In the genomic region with DNA sequence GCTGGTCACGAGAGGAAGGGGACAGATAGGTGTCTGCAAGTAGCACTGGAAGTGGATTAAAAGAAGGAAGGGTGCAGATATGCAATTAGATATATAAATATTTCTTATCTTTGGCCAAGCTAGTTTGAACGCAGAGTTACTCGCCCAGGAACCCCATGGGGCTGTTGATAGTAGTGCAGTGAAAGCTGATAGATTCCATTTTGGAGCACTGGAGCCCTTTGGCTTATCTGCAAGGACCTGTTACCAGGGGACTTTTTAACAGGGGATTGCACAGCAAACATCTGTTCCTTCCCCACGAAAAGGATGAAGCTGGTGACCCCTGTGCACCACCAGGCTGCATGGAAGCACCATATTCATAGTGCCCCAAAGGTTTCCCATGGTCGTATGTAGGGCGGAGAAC, we compare ENCODE assay signal across 17 cellular contexts.
DNase-seq lines count a peak whose midpoint lies in the region; ATAC-seq, FAIRE-seq and TF ChIP-seq lines count a peak whose summit lies in the region.
"Had no signal": no experiment of that assay in that cellular context is flagged by ENCODE, and none has a peak within 500 bp of the region (broad histone marks: within the 10 kb centered on the region; RNA-seq: fewer than 3 reads in every experiment).

No MANE protein-coding gene starts in this region.

- H3K4ac ChIP-seq in H1 (replicated peaks; ENCODE audit: insufficient read length, low read depth, low read length) (peak overlapping the region; percentile 40), mesendoderm (ENCODE audit: low read depth, low read length) (no peak overlapping the region)

- no peak overlapping the region for H4K5ac ChIP-seq in H1 (ENCODE audit: insufficient read length, low read depth, low read length)
- H4K5ac ChIP-seq in mesendoderm (ENCODE audit: low read length): no peak overlapping the region

- H3K4me3 ChIP-seq in GM23338 (no peak overlapping the region), HUES48 (ENCODE audit: low read depth, low read length) (no peak overlapping the region), H1 (ENCODE audit: extremely low read depth in 1 of 4, insufficient read depth in 2 of 4, low read depth in 3 of 4, low read length in 4 of 4) (0 out of 8 replicates have a peak overlapping the region, but pooled peaks of 1 of the 4 experiments have one; percentile 12), mesendoderm (ENCODE audit: low read length) (no peak overlapping the region)

- peaks cover 50% of the 10 kb centered on the region for H3K4me1 ChIP-seq in GM23338 (ENCODE audit: insufficient read depth)
- peaks cover 22% of the 10 kb centered on the region for H3K4me1 ChIP-seq in HUES48 (ENCODE audit: control insufficient read depth, insufficient read depth, low read length)
- H3K4me1 ChIP-seq in H1 (replicated peaks in 1 of 4; ENCODE audit: control insufficient read depth in 3 of 4, insufficient read depth in 4 of 4, low read length in 3 of 4): peaks cover 4 to 24% (median 16%) of the 10 kb centered on the region in 4 experiments; a peak in 6 of 7 replicates
- H3K4me1 ChIP-seq in mesendoderm (ENCODE audit: control insufficient read depth, low read depth, low read length): peaks cover 25% of the 10 kb centered on the region

- H2BK5ac ChIP-seq in H1 (ENCODE audit: low read depth, low read length) (peak overlapping the region; percentile 82; the same call in 1 of the 2 replicates), mesendoderm (ENCODE audit: low read length) (peak overlapping the region; percentile 48)

- peaks cover 5% of the 10 kb centered on the region for H3K27me3 Mint-ChIP-seq in GM23338 (ENCODE audit: insufficient read depth, low read depth, poor library complexity)
- H3K27me3 Mint-ChIP-seq in Calu3 (ENCODE audit: unreplicated experiment): no peaks in the 10 kb centered on the region
- H3K27me3 Mint-ChIP-seq: CD4-positive, alpha-beta memory T cell had no signal

- no peaks in the 10 kb centered on the region for H3K79me1 ChIP-seq in H1 (ENCODE audit: low read depth, low read length)
- peaks cover 14% of the 10 kb centered on the region for H3K79me1 ChIP-seq in mesendoderm (ENCODE audit: low read length)

- peak; percentile 43 for DNase-seq in GM23338 (ENCODE audit: low spot score)
- no peak for DNase-seq in H1 (ENCODE audit: low read depth in 1 of 2, low spot score in 2 of 2)
- peak; percentile 69 for DNase-seq in mesendoderm
- no peak for DNase-seq in Calu3
- DNase-seq: C1 segment of cervical spinal cord; CD4-positive, alpha-beta memory T cell; COR-L47; DMS153; DND-41; GOT3 had no signal

- H3K79me2 ChIP-seq in GM23338 (replicated peaks; ENCODE audit: insufficient read depth): peaks cover 35% of the 10 kb centered on the region
- peaks cover 0 to 39% of the 10 kb centered on the region in 2 experiments; a peak in 2 of 4 replicates for H3K79me2 ChIP-seq in H1 (ENCODE audit: control insufficient read depth in 1 of 2, insufficient read depth in 2 of 2, low read length in 2 of 2)
- H3K79me2 ChIP-seq in mesendoderm (ENCODE audit: control insufficient read depth, insufficient read depth, low read length): peaks cover 9% of the 10 kb centered on the region

- H3K9ac ChIP-seq in HUES48 (ENCODE audit: low read depth, low read length) (no peak overlapping the region), H1 (replicated peaks in 1 of 4; ENCODE audit: extremely low read depth in 1 of 4, low read depth in 3 of 4, low read length in 3 of 4) (no peak overlapping the region), mesendoderm (ENCODE audit: low read length) (peak overlapping the region; percentile 31)

- no peak for FAIRE-seq in H1 (lab: Jason Lieb, UNC)
- FAIRE-seq: G401.6, GM12892, GM19239 had no signal

- peak overlapping the region; percentile 79; the same call in 1 of the 2 replicates for H2BK12ac ChIP-seq in H1 (ENCODE audit: low read depth, low read length)

- H3K9me2 ChIP-seq in GM23338 (ENCODE audit: insufficient read depth): no peaks in the 10 kb centered on the region

- H3K4me2 ChIP-seq in GM23338 (peak overlapping the region; percentile 62), H1 (ENCODE audit: insufficient read depth in 1 of 2, low read depth in 2 of 2, low read length in 2 of 2) (peak overlapping the region in 1 of 2 experiments; percentile 61; a peak in 1 of 4 replicates), mesendoderm (ENCODE audit: low read length) (no peak overlapping the region)

- no peak overlapping the region for H4K91ac ChIP-seq in H1 (replicated peaks; ENCODE audit: insufficient read length, low read length)

- H3K23me2 ChIP-seq in H1 (ENCODE audit: low read depth, low read length): no peaks in the 10 kb centered on the region; the same call in 1 of the 2 replicates

- no peak for TF ChIP-seq CTCF in GM23338 (conservative IDR thresholded peaks at IDR 0.05; ENCODE audit: low read depth in 2 of 2)
- TF ChIP-seq CTCF in H1 (IDR thresholded peaks at IDR 0.05; ENCODE audit: control extremely low read depth in 1 of 3, insufficient read depth in 1 of 3, low read depth in 1 of 3, low read length in 3 of 3): no peak
- TF ChIP-seq CTCF in Calu3 (IDR thresholded peaks at IDR 0.05; ENCODE audit: unreplicated experiment): no peak

- no peaks in the 10 kb centered on the region for H3K9me3 ChIP-seq in HUES48 (ENCODE audit: control insufficient read depth, insufficient read depth, low read length)
- H3K9me3 ChIP-seq in H1 (ENCODE audit: insufficient read depth in 2 of 2, low read depth in 1 of 2, low read length in 1 of 2): peaks cover 3% of the 10 kb centered on the region in 2 experiments; a peak in 2 of 4 replicates

- H3F3A ChIP-seq in GM23338 (replicated peaks; ENCODE audit: low read depth): no peaks in the 10 kb centered on the region

- H3K36me3 Mint-ChIP-seq in GM23338 (ENCODE audit: low read depth): peaks cover 15% of the 10 kb centered on the region; the same call in 2 of the 3 replicates
- H3K36me3 Mint-ChIP-seq in Calu3 (ENCODE audit: insufficient read depth, unreplicated experiment): no peaks in the 10 kb centered on the region
- H3K36me3 Mint-ChIP-seq: CD4-positive, alpha-beta memory T cell had no signal

- H2BK120ac ChIP-seq in H1 (replicated peaks; ENCODE audit: low read depth, low read length) (no peak overlapping the region), mesendoderm (ENCODE audit: low read depth, low read length) (no peak overlapping the region)

- 57% methylated on average over 6 of the region's 6 CpGs; no CpG with 5 or more reads in 1 of the 2 experiments for WGBS in H1 (ENCODE audit: extremely low coverage in 1 of 2, insufficient coverage in 1 of 2, insufficient read length in 1 of 2, insufficient replicate concordance in 2 of 2, low coverage in 1 of 2, low lambda C conversion rate in 2 of 2, missing lambda C conversion rate in 1 of 2), 2 experiments
- no CpG with 5 or more reads among the region's 6 CpGs for WGBS in mesendoderm (ENCODE audit: extremely low coverage, insufficient coverage, low lambda C conversion rate)

- H3K36me3 ChIP-seq in GM23338 (ENCODE audit: insufficient read depth) (peaks cover under 1% of the 10 kb centered on the region; the same call in 1 of the 2 replicates), HUES48 (ENCODE audit: control insufficient read depth, insufficient read depth, low read length) (no peaks in the 10 kb centered on the region), H1 (ENCODE audit: control insufficient read depth in 2 of 4, insufficient read depth in 4 of 4, low read length in 3 of 4) (peaks cover 0 to 1% (median 0%) of the 10 kb centered on the region in 4 experiments; a peak in 2 of 8 replicates), mesendoderm (ENCODE audit: control insufficient read depth, insufficient read depth, low read length) (no peaks in the 10 kb centered on the region)

- H3K27ac Mint-ChIP-seq in GM23338 (no peak overlapping the region), Calu3 (ENCODE audit: unreplicated experiment) (no peak overlapping the region)
- H3K27ac Mint-ChIP-seq: CD4-positive, alpha-beta memory T cell had no signal

- no peak overlapping the region for H3K23ac ChIP-seq in H1 (ENCODE audit: insufficient read length)
- H3K23ac ChIP-seq in mesendoderm (ENCODE audit: low read length): no peak overlapping the region

- H3K9me3 Mint-ChIP-seq in GM23338: peaks cover 18% of the 10 kb centered on the region
- peaks cover 8% of the 10 kb centered on the region for H3K9me3 Mint-ChIP-seq in Calu3 (ENCODE audit: low read depth, unreplicated experiment)

- POLR2A ChIA-PET in H1 (lab: Charles Lee; ENCODE audit: partially characterized antibody): interaction anchor here (0.6 to 3.1 kb wide), 3 partner anchors 9 to 20 kb away, joined by 3 to 12 read pairs (median 3); no protein-coding TSS in a partner anchor

- H2AK5ac ChIP-seq in H1 (ENCODE audit: low read depth, low read length) (peak overlapping the region; percentile 91; the same call in 1 of the 2 replicates), mesendoderm (ENCODE audit: low read length) (no peak overlapping the region)

- BruUV-seq in Calu3 (replicated peaks; lab: Mats Ljungman, UMichigan): no TSS peak

- ATAC-seq in GM23338 (peak; percentile 55), GM19351 (IDR thresholded peaks at IDR 0.05; ENCODE audit: unreplicated experiment) (no peak), HG03378 (IDR thresholded peaks at IDR 0.05; ENCODE audit: unreplicated experiment) (no peak)
- ATAC-seq: HCT116 had no signal

- no peak for TF ChIP-seq EP300 in H1 (IDR thresholded peaks at IDR 0.05; ENCODE audit: borderline replicate concordance in 1 of 2, low read depth in 2 of 2, low read length in 2 of 2)

- H3K14ac ChIP-seq in H1 (ENCODE audit: insufficient read length): no peak overlapping the region

- peaks cover 34% of the 10 kb centered on the region for H3K4me1 Mint-ChIP-seq in GM23338
- no peaks in the 10 kb centered on the region for H3K4me1 Mint-ChIP-seq in Calu3 (ENCODE audit: low read depth, unreplicated experiment)
- H3K4me1 Mint-ChIP-seq: CD4-positive, alpha-beta memory T cell had no signal

- H4K8ac ChIP-seq in H1 (ENCODE audit: extremely low read depth, insufficient read depth, low read length) (no peak overlapping the region; the same call in 1 of the 2 replicates), mesendoderm (ENCODE audit: low read depth, low read length) (no peak overlapping the region)

- no peak overlapping the region for H3K4me3 Mint-ChIP-seq in GM23338
- no peak overlapping the region for H3K4me3 Mint-ChIP-seq in Calu3 (ENCODE audit: low read depth, unreplicated experiment)
- H3K4me3 Mint-ChIP-seq: CD4-positive, alpha-beta memory T cell had no signal

- H2BK15ac ChIP-seq in H1 (ENCODE audit: low read length) (no peak overlapping the region), mesendoderm (replicated peaks; ENCODE audit: low read depth) (no peak overlapping the region)

- no peak for TF ChIP-seq POLR2A in H1 (IDR thresholded peaks at IDR 0.05; ENCODE audit: control extremely low read depth in 1 of 2, low read depth in 2 of 2, low read length in 2 of 2)

- no peaks in the 10 kb centered on the region for H3K27me3 ChIP-seq in GM23338 (ENCODE audit: insufficient read depth)
- H3K27me3 ChIP-seq in HUES48 (ENCODE audit: control insufficient read depth, insufficient read depth, low read length): no peaks in the 10 kb centered on the region
- H3K27me3 ChIP-seq in H1 (replicated peaks in 1 of 4; ENCODE audit: control insufficient read depth in 3 of 4, extremely low read depth in 1 of 4, insufficient read depth in 3 of 4, low read length in 3 of 4): no peaks in the 10 kb centered on the region
- no peaks in the 10 kb centered on the region for H3K27me3 ChIP-seq in mesendoderm (ENCODE audit: insufficient read depth, low read length, poor library complexity)

- intact Hi-C loops in Calu3 (cut with micrococcal nuclease; ENCODE audit: unreplicated experiment): no loop called here

- H3K18ac ChIP-seq in H1 (ENCODE audit: extremely low read depth, low read length) (no peak overlapping the region), mesendoderm (ENCODE audit: low read length) (no peak overlapping the region)

- H2BK20ac ChIP-seq in H1 (ENCODE audit: low read length): peak overlapping the region; percentile 64

- TF ChIP-seq RAD21 in H1 (IDR thresholded peaks at IDR 0.05 in 1 of 2, conservative IDR thresholded peaks at IDR 0.05 in 1 of 2; ENCODE audit: low read depth in 2 of 2, low read length in 2 of 2): no peak

- H4K20me1 ChIP-seq in GM23338 (replicated peaks; ENCODE audit: insufficient read depth) (0 out of 2 replicates have a peak, but pooled peaks cover 4% of the 10 kb centered on the region), H1 (replicated peaks in 1 of 2; ENCODE audit: control insufficient read depth in 1 of 2, insufficient read depth in 2 of 2, low read length in 2 of 2) (no peaks in the 10 kb centered on the region)

- peak overlapping the region; percentile 68 for H3K27ac ChIP-seq in GM23338 (ENCODE audit: low read depth)
- H3K27ac ChIP-seq in HUES48 (ENCODE audit: low read depth, low read length): peak overlapping the region; percentile 34
- H3K27ac ChIP-seq in H1 (ENCODE audit: low read depth, low read length): no peak overlapping the region
- no peak overlapping the region for H3K27ac ChIP-seq in mesendoderm (ENCODE audit: low read depth, low read length)

- H3K56ac ChIP-seq in H1 (replicated peaks; ENCODE audit: insufficient read length, low read depth, low read length) (no peak overlapping the region), mesendoderm (ENCODE audit: low read length) (peak overlapping the region; percentile 30)

- CTCF ChIA-PET in H1 (lab: Charles Lee; ENCODE audit: partially characterized antibody) (interaction anchor here (0.6 to 1.7 kb wide), 9 partner anchors 8 to 222 kb away, joined by 3 to 6 read pairs (median 4); no protein-coding TSS in a partner anchor), Calu3 (lab: Charles Lee) (interaction anchor here (0.5 kb wide), 1 partner anchor 434 kb away, joined by 3 read pairs; no protein-coding TSS in a partner anchor)

- H2AFZ ChIP-seq in GM23338: no peak overlapping the region
- no peak overlapping the region for H2AFZ ChIP-seq in H1 (ENCODE audit: low read length)

Comparison
In these comparisons a context has a peak if more than half of its experiments do, and no peak if none do; other contexts are left out.
1. DNase-seq: peak in GM23338 (single experiment) and mesendoderm (single experiment); none in H1 (0 of 2) and Calu3 (single experiment).
2. H3K27ac ChIP-seq: peak in GM23338 (single experiment) and HUES48 (single experiment); none in H1 (single experiment) and mesendoderm (single experiment).